1 cellular context compared by ENCODE assay signal in the genomic region with DNA sequence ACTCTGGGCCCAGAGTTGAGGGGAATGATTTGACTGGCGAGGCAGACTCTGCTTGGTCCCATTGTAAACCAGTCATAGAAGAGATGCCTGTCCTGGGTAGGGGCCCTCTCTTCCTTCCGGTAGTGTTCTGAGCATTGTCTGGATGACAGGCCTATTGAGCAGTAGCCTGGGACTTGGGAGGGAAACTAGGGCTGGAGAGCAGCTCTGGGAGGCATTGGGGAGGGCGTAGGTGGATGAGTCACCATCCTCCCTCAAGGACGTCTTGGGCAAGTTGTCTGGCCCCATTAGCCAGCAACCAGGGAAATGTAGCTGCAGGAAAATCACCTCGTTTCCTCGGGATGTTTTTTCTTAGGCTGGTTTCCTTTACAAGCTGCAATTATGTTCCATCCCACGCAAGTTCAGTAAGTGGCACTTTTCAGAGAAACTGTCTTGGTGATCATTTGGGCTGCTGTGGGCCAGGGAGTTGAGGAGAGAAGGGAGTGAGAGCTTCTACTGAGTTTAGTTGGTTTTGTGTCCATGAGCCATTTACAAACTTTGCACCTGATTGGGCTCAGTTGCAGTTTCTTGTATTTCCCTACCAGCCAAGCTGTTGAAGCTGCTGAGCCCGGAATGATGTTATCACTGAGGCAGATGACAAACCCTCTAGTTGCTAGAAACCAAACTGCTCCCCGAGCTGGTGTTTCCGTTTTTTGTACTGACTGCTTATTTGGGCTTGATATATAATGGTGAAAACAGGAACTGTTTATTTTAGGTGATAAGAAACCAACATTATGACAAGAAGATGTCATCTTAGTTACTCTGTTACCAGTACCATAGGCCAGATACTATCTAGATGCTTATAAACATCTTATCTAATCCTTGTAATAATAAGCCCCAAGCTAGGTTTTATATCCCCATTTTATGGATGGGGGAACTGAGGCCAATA.
TF ChIP-seq lines count a peak whose summit lies in the region.

No MANE protein-coding gene starts in this region.

TF ChIP-seq in K562, 482 proteins besides CTCF, POLR2A, EP300 and RAD21 (continued from another document and continues in another):
- TF ChIP-seq, protein P1, sequence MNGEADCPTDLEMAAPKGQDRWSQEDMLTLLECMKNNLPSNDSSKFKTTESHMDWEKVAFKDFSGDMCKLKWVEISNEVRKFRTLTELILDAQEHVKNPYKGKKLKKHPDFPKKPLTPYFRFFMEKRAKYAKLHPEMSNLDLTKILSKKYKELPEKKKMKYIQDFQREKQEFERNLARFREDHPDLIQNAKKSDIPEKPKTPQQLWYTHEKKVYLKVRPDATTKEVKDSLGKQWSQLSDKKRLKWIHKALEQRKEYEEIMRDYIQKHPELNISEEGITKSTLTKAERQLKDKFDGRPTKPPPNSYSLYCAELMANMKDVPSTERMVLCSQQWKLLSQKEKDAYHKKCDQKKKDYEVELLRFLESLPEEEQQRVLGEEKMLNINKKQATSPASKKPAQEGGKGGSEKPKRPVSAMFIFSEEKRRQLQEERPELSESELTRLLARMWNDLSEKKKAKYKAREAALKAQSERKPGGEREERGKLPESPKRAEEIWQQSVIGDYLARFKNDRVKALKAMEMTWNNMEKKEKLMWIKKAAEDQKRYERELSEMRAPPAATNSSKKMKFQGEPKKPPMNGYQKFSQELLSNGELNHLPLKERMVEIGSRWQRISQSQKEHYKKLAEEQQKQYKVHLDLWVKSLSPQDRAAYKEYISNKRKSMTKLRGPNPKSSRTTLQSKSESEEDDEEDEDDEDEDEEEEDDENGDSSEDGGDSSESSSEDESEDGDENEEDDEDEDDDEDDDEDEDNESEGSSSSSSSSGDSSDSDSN (IDR thresholded peaks at IDR 0.05; ENCODE audit: borderline replicate concordance in 1 of 2, low read depth in 2 of 2, low read length in 2 of 2), result no peak
- TF ChIP-seq KLF13 (tag; IDR thresholded peaks at IDR 0.05; ENCODE audit: borderline replicate concordance, low read depth) (no peak), RBFOX2 (IDR thresholded peaks at IDR 0.05; ENCODE audit: low read depth, low read length) (no peak), SMAD1 (IDR thresholded peaks at IDR 0.05; ENCODE audit: low read depth, low read length, partially characterized antibody) (no peak), TRIM24 (IDR thresholded peaks at IDR 0.05) (no peak), NONO (IDR thresholded peaks at IDR 0.05; ENCODE audit: low read depth in 2 of 2, low read length in 1 of 2) (no peak), CEBPG (CRISPR knock-in tag; IDR thresholded peaks at IDR 0.05) (no peak), CEBPG (tag; conservative IDR thresholded peaks at IDR 0.05 in 1 of 2, IDR thresholded peaks at IDR 0.05 in 1 of 2) (peak; percentile 49 to 55; a peak in 3 of 4 replicates), ARNT (IDR thresholded peaks at IDR 0.05) (no peak), MAFF (IDR thresholded peaks at IDR 0.05; ENCODE audit: low read length) (no peak), ZNF217 (CRISPR knock-in tag; IDR thresholded peaks at IDR 0.05) (no peak), PML (IDR thresholded peaks at IDR 0.05; ENCODE audit: low read length) (no peak), XRCC3 (IDR thresholded peaks at IDR 0.05) (no peak), POLR2AphosphoS5 (IDR thresholded peaks at IDR 0.05; ENCODE audit: control insufficient read depth, insufficient read depth, low read depth, low read length) (no peak; the same call in 1 of the 2 replicates), DPF2 (IDR thresholded peaks at IDR 0.05) (peak; percentile 92), CCAR2 (IDR thresholded peaks at IDR 0.05; ENCODE audit: low read depth, low read length) (no peak), STAT5B (CRISPR knock-in tag; IDR thresholded peaks at IDR 0.05) (no peak), PRMT5 (CRISPR knock-in tag; IDR thresholded peaks at IDR 0.05) (no peak), STAG1 (CRISPR knock-in tag; IDR thresholded peaks at IDR 0.05; ENCODE audit: borderline replicate concordance) (no peak), E2F3 (CRISPR knock-in tag; IDR thresholded peaks at IDR 0.05) (no peak), ZNF77 (CRISPR knock-in tag; IDR thresholded peaks at IDR 0.05) (no peak), CBX2 (IDR thresholded peaks at IDR 0.05; ENCODE audit: insufficient read depth, low read length, poor library complexity, severe bottlenecking) (no peak), NCOA6 (IDR thresholded peaks at IDR 0.05) (no peak), ERF (CRISPR knock-in tag; IDR thresholded peaks at IDR 0.05) (no peak), HCFC1 (IDR thresholded peaks at IDR 0.05; ENCODE audit: low read depth, low read length) (no peak), TEAD4 (IDR thresholded peaks at IDR 0.05; ENCODE audit: low read length) (peak; percentile 3; the same call in 1 of the 2 replicates), TEAD4 (CRISPR knock-in tag; IDR thresholded peaks at IDR 0.05; ENCODE audit: borderline replicate concordance) (no peak), NELFE (IDR thresholded peaks at IDR 0.05; ENCODE audit: insufficient read depth, insufficient read length) (no peak), CC2D1A (IDR thresholded peaks at IDR 0.05) (no peak)
- TF ChIP-seq, protein P2, sequence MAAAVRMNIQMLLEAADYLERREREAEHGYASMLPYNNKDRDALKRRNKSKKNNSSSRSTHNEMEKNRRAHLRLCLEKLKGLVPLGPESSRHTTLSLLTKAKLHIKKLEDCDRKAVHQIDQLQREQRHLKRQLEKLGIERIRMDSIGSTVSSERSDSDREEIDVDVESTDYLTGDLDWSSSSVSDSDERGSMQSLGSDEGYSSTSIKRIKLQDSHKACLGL (CRISPR knock-in tag; IDR thresholded peaks at IDR 0.05; ENCODE audit: borderline replicate concordance, poor library complexity, severe bottlenecking), result no peak
- TF ChIP-seq, protein P3, sequence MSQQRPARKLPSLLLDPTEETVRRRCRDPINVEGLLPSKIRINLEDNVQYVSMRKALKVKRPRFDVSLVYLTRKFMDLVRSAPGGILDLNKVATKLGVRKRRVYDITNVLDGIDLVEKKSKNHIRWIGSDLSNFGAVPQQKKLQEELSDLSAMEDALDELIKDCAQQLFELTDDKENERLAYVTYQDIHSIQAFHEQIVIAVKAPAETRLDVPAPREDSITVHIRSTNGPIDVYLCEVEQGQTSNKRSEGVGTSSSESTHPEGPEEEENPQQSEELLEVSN (IDR thresholded peaks at IDR 0.05; ENCODE audit: borderline replicate concordance in 1 of 2, extremely low read depth in 1 of 2, insufficient read depth in 1 of 2, insufficient read length in 1 of 2, low read depth in 1 of 2, low read length in 1 of 2, poor library complexity in 1 of 2, severe bottlenecking in 1 of 2), result peak in 1 of 2 experiments; percentile 15
- TF ChIP-seq, protein P4, sequence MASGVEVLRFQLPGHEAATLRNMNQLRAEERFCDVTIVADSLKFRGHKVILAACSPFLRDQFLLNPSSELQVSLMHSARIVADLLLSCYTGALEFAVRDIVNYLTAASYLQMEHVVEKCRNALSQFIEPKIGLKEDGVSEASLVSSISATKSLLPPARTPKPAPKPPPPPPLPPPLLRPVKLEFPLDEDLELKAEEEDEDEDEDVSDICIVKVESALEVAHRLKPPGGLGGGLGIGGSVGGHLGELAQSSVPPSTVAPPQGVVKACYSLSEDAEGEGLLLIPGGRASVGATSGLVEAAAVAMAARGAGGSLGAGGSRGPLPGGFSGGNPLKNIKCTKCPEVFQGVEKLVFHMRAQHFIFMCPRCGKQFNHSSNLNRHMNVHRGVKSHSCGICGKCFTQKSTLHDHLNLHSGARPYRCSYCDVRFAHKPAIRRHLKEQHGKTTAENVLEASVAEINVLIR (CRISPR knock-in tag; IDR thresholded peaks at IDR 0.05), result no peak
- TF ChIP-seq, protein P5, sequence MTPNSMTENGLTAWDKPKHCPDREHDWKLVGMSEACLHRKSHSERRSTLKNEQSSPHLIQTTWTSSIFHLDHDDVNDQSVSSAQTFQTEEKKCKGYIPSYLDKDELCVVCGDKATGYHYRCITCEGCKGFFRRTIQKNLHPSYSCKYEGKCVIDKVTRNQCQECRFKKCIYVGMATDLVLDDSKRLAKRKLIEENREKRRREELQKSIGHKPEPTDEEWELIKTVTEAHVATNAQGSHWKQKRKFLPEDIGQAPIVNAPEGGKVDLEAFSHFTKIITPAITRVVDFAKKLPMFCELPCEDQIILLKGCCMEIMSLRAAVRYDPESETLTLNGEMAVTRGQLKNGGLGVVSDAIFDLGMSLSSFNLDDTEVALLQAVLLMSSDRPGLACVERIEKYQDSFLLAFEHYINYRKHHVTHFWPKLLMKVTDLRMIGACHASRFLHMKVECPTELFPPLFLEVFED (CRISPR knock-in tag; conservative IDR thresholded peaks at IDR 0.05), result no peak
- TF ChIP-seq, protein P6, sequence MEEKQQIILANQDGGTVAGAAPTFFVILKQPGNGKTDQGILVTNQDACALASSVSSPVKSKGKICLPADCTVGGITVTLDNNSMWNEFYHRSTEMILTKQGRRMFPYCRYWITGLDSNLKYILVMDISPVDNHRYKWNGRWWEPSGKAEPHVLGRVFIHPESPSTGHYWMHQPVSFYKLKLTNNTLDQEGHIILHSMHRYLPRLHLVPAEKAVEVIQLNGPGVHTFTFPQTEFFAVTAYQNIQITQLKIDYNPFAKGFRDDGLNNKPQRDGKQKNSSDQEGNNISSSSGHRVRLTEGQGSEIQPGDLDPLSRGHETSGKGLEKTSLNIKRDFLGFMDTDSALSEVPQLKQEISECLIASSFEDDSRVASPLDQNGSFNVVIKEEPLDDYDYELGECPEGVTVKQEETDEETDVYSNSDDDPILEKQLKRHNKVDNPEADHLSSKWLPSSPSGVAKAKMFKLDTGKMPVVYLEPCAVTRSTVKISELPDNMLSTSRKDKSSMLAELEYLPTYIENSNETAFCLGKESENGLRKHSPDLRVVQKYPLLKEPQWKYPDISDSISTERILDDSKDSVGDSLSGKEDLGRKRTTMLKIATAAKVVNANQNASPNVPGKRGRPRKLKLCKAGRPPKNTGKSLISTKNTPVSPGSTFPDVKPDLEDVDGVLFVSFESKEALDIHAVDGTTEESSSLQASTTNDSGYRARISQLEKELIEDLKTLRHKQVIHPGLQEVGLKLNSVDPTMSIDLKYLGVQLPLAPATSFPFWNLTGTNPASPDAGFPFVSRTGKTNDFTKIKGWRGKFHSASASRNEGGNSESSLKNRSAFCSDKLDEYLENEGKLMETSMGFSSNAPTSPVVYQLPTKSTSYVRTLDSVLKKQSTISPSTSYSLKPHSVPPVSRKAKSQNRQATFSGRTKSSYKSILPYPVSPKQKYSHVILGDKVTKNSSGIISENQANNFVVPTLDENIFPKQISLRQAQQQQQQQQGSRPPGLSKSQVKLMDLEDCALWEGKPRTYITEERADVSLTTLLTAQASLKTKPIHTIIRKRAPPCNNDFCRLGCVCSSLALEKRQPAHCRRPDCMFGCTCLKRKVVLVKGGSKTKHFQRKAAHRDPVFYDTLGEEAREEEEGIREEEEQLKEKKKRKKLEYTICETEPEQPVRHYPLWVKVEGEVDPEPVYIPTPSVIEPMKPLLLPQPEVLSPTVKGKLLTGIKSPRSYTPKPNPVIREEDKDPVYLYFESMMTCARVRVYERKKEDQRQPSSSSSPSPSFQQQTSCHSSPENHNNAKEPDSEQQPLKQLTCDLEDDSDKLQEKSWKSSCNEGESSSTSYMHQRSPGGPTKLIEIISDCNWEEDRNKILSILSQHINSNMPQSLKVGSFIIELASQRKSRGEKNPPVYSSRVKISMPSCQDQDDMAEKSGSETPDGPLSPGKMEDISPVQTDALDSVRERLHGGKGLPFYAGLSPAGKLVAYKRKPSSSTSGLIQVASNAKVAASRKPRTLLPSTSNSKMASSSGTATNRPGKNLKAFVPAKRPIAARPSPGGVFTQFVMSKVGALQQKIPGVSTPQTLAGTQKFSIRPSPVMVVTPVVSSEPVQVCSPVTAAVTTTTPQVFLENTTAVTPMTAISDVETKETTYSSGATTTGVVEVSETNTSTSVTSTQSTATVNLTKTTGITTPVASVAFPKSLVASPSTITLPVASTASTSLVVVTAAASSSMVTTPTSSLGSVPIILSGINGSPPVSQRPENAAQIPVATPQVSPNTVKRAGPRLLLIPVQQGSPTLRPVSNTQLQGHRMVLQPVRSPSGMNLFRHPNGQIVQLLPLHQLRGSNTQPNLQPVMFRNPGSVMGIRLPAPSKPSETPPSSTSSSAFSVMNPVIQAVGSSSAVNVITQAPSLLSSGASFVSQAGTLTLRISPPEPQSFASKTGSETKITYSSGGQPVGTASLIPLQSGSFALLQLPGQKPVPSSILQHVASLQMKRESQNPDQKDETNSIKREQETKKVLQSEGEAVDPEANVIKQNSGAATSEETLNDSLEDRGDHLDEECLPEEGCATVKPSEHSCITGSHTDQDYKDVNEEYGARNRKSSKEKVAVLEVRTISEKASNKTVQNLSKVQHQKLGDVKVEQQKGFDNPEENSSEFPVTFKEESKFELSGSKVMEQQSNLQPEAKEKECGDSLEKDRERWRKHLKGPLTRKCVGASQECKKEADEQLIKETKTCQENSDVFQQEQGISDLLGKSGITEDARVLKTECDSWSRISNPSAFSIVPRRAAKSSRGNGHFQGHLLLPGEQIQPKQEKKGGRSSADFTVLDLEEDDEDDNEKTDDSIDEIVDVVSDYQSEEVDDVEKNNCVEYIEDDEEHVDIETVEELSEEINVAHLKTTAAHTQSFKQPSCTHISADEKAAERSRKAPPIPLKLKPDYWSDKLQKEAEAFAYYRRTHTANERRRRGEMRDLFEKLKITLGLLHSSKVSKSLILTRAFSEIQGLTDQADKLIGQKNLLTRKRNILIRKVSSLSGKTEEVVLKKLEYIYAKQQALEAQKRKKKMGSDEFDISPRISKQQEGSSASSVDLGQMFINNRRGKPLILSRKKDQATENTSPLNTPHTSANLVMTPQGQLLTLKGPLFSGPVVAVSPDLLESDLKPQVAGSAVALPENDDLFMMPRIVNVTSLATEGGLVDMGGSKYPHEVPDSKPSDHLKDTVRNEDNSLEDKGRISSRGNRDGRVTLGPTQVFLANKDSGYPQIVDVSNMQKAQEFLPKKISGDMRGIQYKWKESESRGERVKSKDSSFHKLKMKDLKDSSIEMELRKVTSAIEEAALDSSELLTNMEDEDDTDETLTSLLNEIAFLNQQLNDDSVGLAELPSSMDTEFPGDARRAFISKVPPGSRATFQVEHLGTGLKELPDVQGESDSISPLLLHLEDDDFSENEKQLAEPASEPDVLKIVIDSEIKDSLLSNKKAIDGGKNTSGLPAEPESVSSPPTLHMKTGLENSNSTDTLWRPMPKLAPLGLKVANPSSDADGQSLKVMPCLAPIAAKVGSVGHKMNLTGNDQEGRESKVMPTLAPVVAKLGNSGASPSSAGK (IDR thresholded peaks at IDR 0.05), result no peak
- TF ChIP-seq, protein P7, sequence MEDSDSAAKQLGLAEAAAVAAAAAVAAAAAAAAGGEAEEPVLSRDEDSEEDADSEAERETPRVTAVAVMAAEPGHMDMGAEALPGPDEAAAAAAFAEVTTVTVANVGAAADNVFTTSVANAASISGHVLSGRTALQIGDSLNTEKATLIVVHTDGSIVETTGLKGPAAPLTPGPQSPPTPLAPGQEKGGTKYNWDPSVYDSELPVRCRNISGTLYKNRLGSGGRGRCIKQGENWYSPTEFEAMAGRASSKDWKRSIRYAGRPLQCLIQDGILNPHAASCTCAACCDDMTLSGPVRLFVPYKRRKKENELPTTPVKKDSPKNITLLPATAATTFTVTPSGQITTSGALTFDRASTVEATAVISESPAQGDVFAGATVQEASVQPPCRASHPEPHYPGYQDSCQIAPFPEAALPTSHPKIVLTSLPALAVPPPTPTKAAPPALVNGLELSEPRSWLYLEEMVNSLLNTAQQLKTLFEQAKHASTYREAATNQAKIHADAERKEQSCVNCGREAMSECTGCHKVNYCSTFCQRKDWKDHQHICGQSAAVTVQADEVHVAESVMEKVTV (CRISPR knock-in tag; IDR thresholded peaks at IDR 0.05), result no peak
- TF ChIP-seq, protein P8, sequence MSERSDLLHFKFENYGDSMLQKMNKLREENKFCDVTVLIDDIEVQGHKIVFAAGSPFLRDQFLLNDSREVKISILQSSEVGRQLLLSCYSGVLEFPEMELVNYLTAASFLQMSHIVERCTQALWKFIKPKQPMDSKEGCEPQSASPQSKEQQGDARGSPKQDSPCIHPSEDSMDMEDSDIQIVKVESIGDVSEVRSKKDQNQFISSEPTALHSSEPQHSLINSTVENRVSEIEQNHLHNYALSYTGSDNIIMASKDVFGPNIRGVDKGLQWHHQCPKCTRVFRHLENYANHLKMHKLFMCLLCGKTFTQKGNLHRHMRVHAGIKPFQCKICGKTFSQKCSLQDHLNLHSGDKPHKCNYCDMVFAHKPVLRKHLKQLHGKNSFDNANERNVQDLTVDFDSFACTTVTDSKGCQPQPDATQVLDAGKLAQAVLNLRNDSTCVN (CRISPR knock-in tag; IDR thresholded peaks at IDR 0.05), result no peak
